Comparison of ENCODE assay signal across 2 cellular contexts in genomic region chr3:114558271-114558670, GRCh38.
TF ChIP-seq lines count a peak whose summit lies in the region.

No MANE protein-coding gene starts in this region.

TF ChIP-seq in A549, 52 proteins besides CTCF, POLR2A, EP300 and RAD21 (continued from another document):
- TF ChIP-seq REST (IDR thresholded peaks at IDR 0.05) (no peak), KDM1A (IDR thresholded peaks at IDR 0.05; ENCODE audit: low read depth) (no peak), FOSB (CRISPR knock-in tag; IDR thresholded peaks at IDR 0.05) (no peak), ATOH8 (CRISPR knock-in tag; IDR thresholded peaks at IDR 0.05; ENCODE audit: low read depth) (no peak), ZSCAN20 (CRISPR knock-in tag; IDR thresholded peaks at IDR 0.05) (no peak), MYC (IDR thresholded peaks at IDR 0.05; ENCODE audit: borderline replicate concordance, low read length) (no peak), RARB (CRISPR knock-in tag; IDR thresholded peaks at IDR 0.05) (no peak), HDAC2 (IDR thresholded peaks at IDR 0.05) (no peak), MAFK (IDR thresholded peaks at IDR 0.05; ENCODE audit: partially characterized antibody) (no peak)
- TF ChIP-seq, protein P1, sequence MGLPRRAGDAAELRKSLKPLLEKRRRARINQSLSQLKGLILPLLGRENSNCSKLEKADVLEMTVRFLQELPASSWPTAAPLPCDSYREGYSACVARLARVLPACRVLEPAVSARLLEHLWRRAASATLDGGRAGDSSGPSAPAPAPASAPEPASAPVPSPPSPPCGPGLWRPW (IDR thresholded peaks at IDR 0.05): no peak

TF ChIP-seq in HCT116, 20 proteins besides CTCF, POLR2A, EP300 and RAD21:
- TF ChIP-seq REST (IDR thresholded peaks at IDR 0.05; ENCODE audit: low read depth) (no peak), ZNF274 (IDR thresholded peaks at IDR 0.05; ENCODE audit: low read depth, low read length) (no peak), FOSL1 (IDR thresholded peaks at IDR 0.05; ENCODE audit: low read depth) (peak; percentile 34; the same call in 1 of the 2 replicates)
TF ChIP-seq in HCT116: peak in this region for 1.
